8 cellular contexts compared by ENCODE assay signal in the genomic region with DNA sequence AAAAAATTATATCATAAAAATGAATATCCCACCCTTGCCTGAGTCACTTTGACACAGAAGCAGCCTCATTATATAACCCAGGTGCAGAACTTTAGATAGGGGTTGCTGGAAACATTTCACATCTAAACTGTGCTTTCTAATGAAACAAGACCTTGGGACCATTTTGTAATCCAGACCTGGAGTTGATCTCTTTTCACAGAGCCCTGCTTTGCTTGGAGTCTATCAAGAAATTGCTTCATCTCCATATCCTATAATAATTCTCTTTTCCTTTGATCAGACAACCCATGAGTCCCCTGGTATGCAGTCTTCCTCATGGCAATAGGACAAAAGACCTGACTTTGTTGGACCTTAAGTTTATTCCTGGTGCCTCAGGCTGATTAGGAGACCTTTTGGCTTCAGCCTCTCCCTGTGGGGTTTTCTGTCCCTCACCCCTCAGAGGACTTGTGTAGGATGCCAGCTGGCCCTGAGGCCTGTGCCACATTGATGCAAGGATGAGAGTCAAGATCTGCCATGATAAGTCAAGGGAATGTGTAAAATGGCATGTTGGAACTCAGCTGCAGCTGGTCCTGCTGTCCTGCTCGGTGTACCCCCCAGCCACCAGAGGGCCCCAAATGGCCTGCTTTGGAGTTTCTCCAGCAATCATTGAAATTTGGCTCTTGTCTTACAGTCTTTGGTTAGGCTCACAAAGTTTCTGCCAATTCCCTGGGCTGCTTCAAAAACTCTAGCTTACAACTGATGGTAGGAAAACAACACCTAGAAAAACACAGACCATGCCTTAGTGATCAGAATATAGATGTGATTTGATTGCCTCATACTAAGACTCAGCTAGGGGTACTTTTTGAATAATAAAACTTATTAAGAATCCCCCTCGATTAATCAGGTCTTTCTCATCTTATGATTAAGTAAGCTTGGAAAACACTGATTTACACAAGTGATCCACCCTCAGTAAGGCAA.
DNase-seq lines count a peak whose midpoint lies in the region; ATAC-seq lines count a peak whose summit lies in the region.

No MANE protein-coding gene starts in this region.

- ATAC-seq in GM21367 (IDR thresholded peaks at IDR 0.05; ENCODE audit: unreplicated experiment) (no peak), HG02981 (IDR thresholded peaks at IDR 0.05; ENCODE audit: unreplicated experiment) (no peak)

- no peaks in the 10 kb centered on the region for H3K36me3 ChIP-seq in adipocyte (ENCODE audit: control insufficient read depth, insufficient read depth, low read length, severe bottlenecking)

- no peak overlapping the region for H3K9ac ChIP-seq in adipocyte (ENCODE audit: low read length)

- peak; percentile 15 for DNase-seq in activated naive CD4-positive, alpha-beta T cell treated with Interleukin-2 at 50 U/mL for 16 hours
- no peak for DNase-seq in activated naive CD4-positive, alpha-beta T cell (lab: John Stamatoyannopoulos, UW)
- DNase-seq in NCI-H446 treated with DMSO at 0.1 percent for 48 hours (lab: John Stamatoyannopoulos, UW) (peak; percentile 46), adipocyte (ENCODE audit: low read depth) (peak; percentile 25), iPS-NIHi11 (ENCODE audit: low spot score) (peak; percentile 73)
- peak; percentile 28 for DNase-seq in stimulated activated CD4-positive, alpha-beta T cell treated with anti-CD3 and anti-CD28 coated beads, Interleukin-4, amount 100 ng/mL, for 1 hour

- no peaks in the 10 kb centered on the region for H3K9me3 ChIP-seq in adipocyte (ENCODE audit: control insufficient read depth, low read length)

- peaks cover 8% of the 10 kb centered on the region for H3K4me1 ChIP-seq in adipocyte (ENCODE audit: control insufficient read depth, insufficient read depth, low read length)

- H3K4me3 ChIP-seq in adipocyte (ENCODE audit: low read length): no peak overlapping the region

- peaks cover 5% of the 10 kb centered on the region for H3K27me3 ChIP-seq in adipocyte (replicated peaks; ENCODE audit: control insufficient read depth, insufficient read depth, low read length)

Comparison
In these comparisons a context has a peak if more than half of its experiments do, and no peak if none do; other contexts are left out.
1. DNase-seq: peak in activated naive CD4-positive, alpha-beta T cell treated with Interleukin-2 at 50 U/mL for 16 hours (single experiment), NCI-H446 treated with DMSO at 0.1 percent for 48 hours (single experiment), adipocyte (single experiment), iPS-NIHi11 (single experiment) and stimulated activated CD4-positive, alpha-beta T cell treated with anti-CD3 and anti-CD28 coated beads, Interleukin-4, amount 100 ng/mL, for 1 hour (single experiment); none in activated naive CD4-positive, alpha-beta T cell (0 of 4).